In genomic region chr5:158715592-158715991, GRCh38 we compare ENCODE assay signal across 23 cellular contexts.
"Had no signal": no experiment of that assay in that cellular context is flagged by ENCODE, and none has a peak within 500 bp of the region (broad histone marks: within the 10 kb centered on the region; RNA-seq: fewer than 3 reads in every experiment).

No MANE protein-coding gene starts in this region.

- DNase-seq: IMR-90, Karpas-422, KG1, MG63, NCI-H1092, NCI-H1105 treated with DMSO at 0.1 percent for 48 hours, NCI-H1417 treated with DMSO at 0.1 percent for 48 hours, NCI-H146, NCI-H1694 treated with DMSO at 0.1 percent for 48 hours, NCI-H2029, NCI-H2081 treated with DMSO at 0.1 percent for 48 hours, NCI-H2171, NCI-H226, NCI-H446, NCI-H510A, NCI-H524 treated with DMSO at 0.1 percent for 48 hours, NCI-H748 treated with DMSO at 0.1 percent for 48 hours, Right ventricle myocardium superior, RPMI8226, SIG-M5 had no signal

- H3K27me3 ChIP-seq: MG63, SJSA1 had no signal

- H3K27ac ChIP-seq: SJSA1, SK-N-MC had no signal

- FAIRE-seq: RCC 7860 had no signal

- H3K9me3 ChIP-seq: MG63, SJSA1 had no signal

- H3K4me3 ChIP-seq: MG63, SJSA1, SK-N-MC had no signal

- H3K36me3 ChIP-seq: MG63, SJSA1 had no signal
